30 cellular contexts compared by ENCODE assay signal in genomic region chr2:73256618-73256922, GRCh38. TPM values are rescaled to one million over a fixed set of nuclear protein-coding genes. Genes with fewer than 3 reads are reported as not detected.
DNase-seq lines count a peak whose midpoint lies in the region; ATAC-seq, FAIRE-seq and TF ChIP-seq lines count a peak whose summit lies in the region.
"Had no signal": no experiment of that assay in that cellular context is flagged by ENCODE, and none has a peak within 500 bp of the region (broad histone marks: within the 10 kb centered on the region; RNA-seq: fewer than 3 reads in every experiment).

No MANE protein-coding gene starts in this region.

- no peak overlapping the region for H2AFZ ChIP-seq in Karpas-422 (ENCODE audit: low read length)

- peak overlapping the region; percentile 15 for H3K27ac Mint-ChIP-seq in memory B cell
- H3K27ac Mint-ChIP-seq: activated CD4-positive, alpha-beta T cell treated with anti-CD3 and anti-CD28 coated beads for 36 hours; activated naive CD4-positive, alpha-beta T cell treated with anti-CD3 and anti-CD28 coated beads for 36 hours; activated T-cell treated with anti-CD3 and anti-CD28 coated beads, Interleukin-2, amount 50 U/mL, for 72 hours; HFFc6; type B pancreatic cell had no signal

- H4K20me1 ChIP-seq in Karpas-422 (ENCODE audit: insufficient read depth, low read depth, low read length) = peaks cover 17% of the 10 kb centered on the region; the same call in 1 of the 2 replicates

- no peak overlapping the region for H3K4me3 Mint-ChIP-seq in memory B cell
- H3K4me3 Mint-ChIP-seq: activated CD4-positive, alpha-beta T cell treated with anti-CD3 and anti-CD28 coated beads for 36 hours; activated naive CD4-positive, alpha-beta T cell treated with anti-CD3 and anti-CD28 coated beads for 36 hours; activated T-cell treated with anti-CD3 and anti-CD28 coated beads, Interleukin-2, amount 50 U/mL, for 72 hours; CD4-positive, CD25-positive, alpha-beta regulatory T cell; HFFc6; type B pancreatic cell had no signal

- no TSS peak for BruUV-seq in A673 (replicated peaks; lab: Mats Ljungman, UMichigan)

- no peaks in the 10 kb centered on the region for H3K4me1 ChIP-seq in Karpas-422 (ENCODE audit: low read length)
- H3K4me1 ChIP-seq in A673 (ENCODE audit: insufficient read depth, low read length, poor library complexity, severe bottlenecking) = no peaks in the 10 kb centered on the region
- H3K4me1 ChIP-seq: breast epithelium, Peyer's patch had no signal

- H3K36me3 ChIP-seq in Karpas-422 (ENCODE audit: insufficient read depth, low read length) = peaks cover 37% of the 10 kb centered on the region
- peaks cover 33% of the 10 kb centered on the region for H3K36me3 ChIP-seq in A673 (ENCODE audit: insufficient read depth, low read length, poor library complexity, severe bottlenecking)

- H3K27ac ChIP-seq in Karpas-422 (ENCODE audit: low read length) (no peak overlapping the region), A673 (ENCODE audit: low read depth, low read length, poor library complexity, severe bottlenecking) (no peak overlapping the region)
- H3K27ac ChIP-seq: breast epithelium, esophagus squamous epithelium, Peyer's patch had no signal

- no peaks in the 10 kb centered on the region for H3K9me2 ChIP-seq in Karpas-422 (replicated peaks; ENCODE audit: insufficient read depth, low read length)

- H3K36me3 Mint-ChIP-seq in memory B cell = peaks cover 16% of the 10 kb centered on the region

- no peaks in the 10 kb centered on the region for H3K79me2 ChIP-seq in Karpas-422 (ENCODE audit: low read length)

- DNase-seq in GM12891 (ENCODE audit: insufficient read length, low spot score) (no peak), Karpas-422 (peak; percentile 60), memory B cell (ENCODE audit: low spot score in 2 of 2) (no peak), GM10266 (ENCODE audit: extremely low spot score) (no peak), A673 (ENCODE audit: low spot score) (no peak)
- DNase-seq: activated CD4-positive, alpha-beta T cell treated with anti-CD3 and anti-CD28 coated beads for 36 hours; activated naive CD4-positive, alpha-beta T cell treated with anti-CD3 and anti-CD28 coated beads for 36 hours; activated T-cell treated with anti-CD3 and anti-CD28 coated beads, Interleukin-2, amount 50 U/mL, for 72 hours; amygdala; CD4-positive, CD25-positive, alpha-beta regulatory T cell; esophagus squamous epithelium; HFFc6; hypothalamus; KBM-7; NCI-H146; NCI-H510A treated with DMSO at 0.1 percent for 48 hours; NK-92 treated with Interleukin-12 subunit alpha and Interleukin-12 subunit beta, amount 100 ng/mL, for 24 hours; nucleus accumbens; Peyer's patch; SIG-M5; T-helper 1 cell had no signal

- H3K9ac ChIP-seq in Karpas-422 (ENCODE audit: low read length) = no peak overlapping the region

- H3K4me3 ChIP-seq in Karpas-422 (ENCODE audit: low read length) (no peak overlapping the region), A673 (ENCODE audit: low read depth, low read length, poor library complexity, severe bottlenecking) (no peak overlapping the region)
- H3K4me3 ChIP-seq: breast epithelium, esophagus squamous epithelium, Peyer's patch had no signal

- no peak for ATAC-seq in memory B cell (ENCODE audit: low read depth)
- ATAC-seq in HG02938 (IDR thresholded peaks at IDR 0.05; ENCODE audit: unreplicated experiment) = no peak
- ATAC-seq: activated CD4-positive, alpha-beta T cell treated with anti-CD3 and anti-CD28 coated beads for 36 hours; left lobe of liver had no signal

- no peaks in the 10 kb centered on the region for H3K4me1 Mint-ChIP-seq in memory B cell
- H3K4me1 Mint-ChIP-seq: activated CD4-positive, alpha-beta T cell treated with anti-CD3 and anti-CD28 coated beads for 36 hours had no signal

- POLR2A ChIA-PET in A673 (lab: Charles Lee; ENCODE audit: low non-redundant PET) = no interaction called here

- intact Hi-C loops in A673 (cut with micrococcal nuclease; ENCODE audit: unreplicated experiment) = no loop called here

- H3K27me3 ChIP-seq in Karpas-422 (ENCODE audit: low read length) (no peaks in the 10 kb centered on the region), A673 (replicated peaks; ENCODE audit: insufficient read depth, low read depth, low read length, poor library complexity) (no peaks in the 10 kb centered on the region)
- H3K27me3 ChIP-seq: breast epithelium, esophagus squamous epithelium, Peyer's patch had no signal

- FAIRE-seq in GM12891 (lab: Jason Lieb, UNC) = no peak
- FAIRE-seq: colon, frontal cortex had no signal

- no peaks in the 10 kb centered on the region for H3K27me3 Mint-ChIP-seq in memory B cell
- H3K27me3 Mint-ChIP-seq: activated CD4-positive, alpha-beta T cell treated with anti-CD3 and anti-CD28 coated beads for 36 hours; CD4-positive, CD25-positive, alpha-beta regulatory T cell; type B pancreatic cell had no signal

- H3K9me3 Mint-ChIP-seq in memory B cell = no peaks in the 10 kb centered on the region
- H3K9me3 Mint-ChIP-seq: activated naive CD4-positive, alpha-beta T cell treated with anti-CD3 and anti-CD28 coated beads for 36 hours; activated T-cell treated with anti-CD3 and anti-CD28 coated beads, Interleukin-2, amount 50 U/mL, for 72 hours; CD4-positive, CD25-positive, alpha-beta regulatory T cell; HFFc6; type B pancreatic cell had no signal

- TF ChIP-seq POLR2A in GM12891 (IDR thresholded peaks at IDR 0.05; ENCODE audit: low read depth, low read length) = no peak

- CTCF ChIA-PET in A673 (lab: Charles Lee) = no interaction called here

- no peaks in the 10 kb centered on the region for H3K9me3 ChIP-seq in Karpas-422 (ENCODE audit: low read length)
- H3K9me3 ChIP-seq in A673 (ENCODE audit: low read depth, low read length, poor library complexity, severe bottlenecking) = no peaks in the 10 kb centered on the region
- H3K9me3 ChIP-seq: breast epithelium, esophagus squamous epithelium, Peyer's patch had no signal

- TF ChIP-seq CTCF in GM10266 (IDR thresholded peaks at IDR 0.05; ENCODE audit: control insufficient read depth, insufficient read depth, low read depth, missing control alignments) (no peak), A673 (conservative IDR thresholded peaks at IDR 0.05; ENCODE audit: low read depth, low read length) (no peak)

- H3K4me2 ChIP-seq in Karpas-422 (ENCODE audit: low read depth, low read length, poor library complexity, severe bottlenecking) = no peak overlapping the region

TF ChIP-seq in GM12891, 5 proteins besides CTCF, POLR2A, EP300 and RAD21:
- TF ChIP-seq TAF1 (IDR thresholded peaks at IDR 0.05; ENCODE audit: low read depth, low read length) (no peak), POLR2AphosphoS5 (IDR thresholded peaks at IDR 0.05; ENCODE audit: low read depth, low read length) (peak; percentile 5; the same call in 1 of the 2 replicates)

RNA-seq across cellular contexts. Expression of gene CCT7, which starts 22.5 kb away (rescaled TPM):
- 344 TPM for polyA plus RNA-seq in GM12891 (2012; ENCODE audit: low read depth, missing spikeins)
- 482 and 608 TPM in 2 replicates for total RNA-seq in Karpas-422 (2014; rRNA removed; shearing (Covaris generic); ENCODE audit: low replicate concordance)
- total RNA-seq in A673 (2021) = 627 and 648 TPM in 2 replicates

RNA-seq across cellular contexts. Expression of gene PRADC1, which starts 23.5 kb away (rescaled TPM):
- polyA plus RNA-seq in GM12891 (2012; ENCODE audit: low read depth, missing spikeins) = 9.5 TPM
- total RNA-seq in Karpas-422 (2014; rRNA removed; shearing (Covaris generic); ENCODE audit: low replicate concordance) = 35.4 and 45.3 TPM in 2 replicates
- 17.7 and 20.0 TPM in 2 replicates for total RNA-seq in A673 (2021)

RNA-seq across cellular contexts. Expression of gene FBXO41, which starts 27.7 kb away (rescaled TPM):
- 16.6 TPM for polyA plus RNA-seq in GM12891 (2012; ENCODE audit: low read depth, missing spikeins)
- total RNA-seq in Karpas-422 (2014; rRNA removed; shearing (Covaris generic); ENCODE audit: low replicate concordance) = 44.9 and 55.6 TPM in 2 replicates
- total RNA-seq in A673 (2021) = 8.6 and 11.5 TPM in 2 replicates

RNA-seq across cellular contexts. Expression of gene EGR4, which starts 36.8 kb away (rescaled TPM):
- polyA plus RNA-seq in GM12891 (2012; ENCODE audit: low read depth, missing spikeins) = 0.12 TPM
- 0.14 and 0.75 TPM in 2 replicates for total RNA-seq in Karpas-422 (2014; rRNA removed; shearing (Covaris generic); ENCODE audit: low replicate concordance)
- total RNA-seq in A673 (2021) = 1.9 and 2.0 TPM in 2 replicates
- total RNA-seq: breast epithelium, frontal cortex, HFFc6, left lobe of liver, mesenteric fat pad, Peyer's patch, pulmonary artery endothelial cell, subcutaneous adipose tissue had no signal
- polyA plus RNA-seq: CD4-positive, CD25-positive, alpha-beta regulatory T cell had no signal

RNA-seq across cellular contexts. Expression of gene SMYD5, which starts 42.5 kb away (rescaled TPM):
- 16.2 TPM for polyA plus RNA-seq in GM12891 (2012; ENCODE audit: low read depth, missing spikeins)
- 35.6 and 48.1 TPM in 2 replicates for total RNA-seq in Karpas-422 (2014; rRNA removed; shearing (Covaris generic); ENCODE audit: low replicate concordance)
- 54.5 and 57.3 TPM in 2 replicates for total RNA-seq in A673 (2021)
